ENCODE assay signal across 7 cellular contexts in the genomic region with DNA sequence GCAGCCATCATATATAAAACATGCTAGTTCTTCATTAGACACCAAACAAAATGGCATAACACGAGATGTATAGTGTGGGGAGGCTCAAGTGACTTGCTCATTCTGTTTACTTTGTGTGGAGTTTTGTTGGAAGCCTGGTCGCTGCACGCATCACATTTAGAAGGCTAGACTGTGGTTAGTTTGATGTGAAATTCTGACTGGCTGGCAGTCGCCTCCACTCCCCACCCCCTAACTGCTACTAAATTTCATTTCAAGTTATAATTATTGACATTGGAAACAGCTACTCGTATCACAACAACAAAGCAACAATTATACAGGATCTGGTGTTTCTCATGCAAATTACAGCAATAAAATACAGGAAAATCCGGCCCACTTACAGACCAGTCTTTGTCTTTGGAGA.
A peak's percentile ranks its signal among the peaks of the same experiment; 100 is the strongest.
DNase-seq lines count a peak whose midpoint lies in the region; ATAC-seq lines count a peak whose summit lies in the region.

No MANE protein-coding gene starts in this region.

- H3K36me3 ChIP-seq in stomach smooth muscle (ENCODE audit: control insufficient read depth in 2 of 2, insufficient read depth in 2 of 2, low read length in 2 of 2) = no peaks in the 10 kb centered on the region

- H3K4me1 Mint-ChIP-seq in activated T-helper 1 cell treated with anti-CD3 and anti-CD28 coated beads, Interleukin-12 subunit alpha, Interleukin-12 subunit beta, Interleukin-2, Interleukin-4 antibody, amounts not matched to agents 30 ng/mL and 10 ng/mL and 1 ng/mL, durations not matched to agents 14 hours and 24 hours and 36 hours (ENCODE audit: low read depth) = no peaks in the 10 kb centered on the region
- peaks cover 3 to 19% of the 10 kb centered on the region in 2 donors for H3K4me1 Mint-ChIP-seq in immature natural killer cell

- intact Hi-C loops in activated T-helper 1 cell treated with anti-CD3 and anti-CD28 coated beads, Interleukin-12 subunit alpha, Interleukin-12 subunit beta, Interleukin-2, Interleukin-4 antibody, amounts not matched to agents 30 ng/mL and 10 ng/mL and 1 ng/mL, durations not matched to agents 14 hours and 24 hours and 36 hours (cut with micrococcal nuclease) = no loop called here

- H3K9me3 ChIP-seq in stomach smooth muscle (ENCODE audit: control insufficient read depth in 2 of 2, low read length in 2 of 2) = no peaks in the 10 kb centered on the region

- no peak for ATAC-seq in stimulated activated naive CD8-positive, alpha-beta T cell treated with anti-CD3 and anti-CD28 coated beads, Interleukin-15, Interleukin-2, amounts not matched to agents 100 U/mL and 50 U/mL, for 24 hours
- no peak for ATAC-seq in HG02970 (IDR thresholded peaks at IDR 0.05; ENCODE audit: low FRiP score, unreplicated experiment)
- no peak for ATAC-seq in HG03039 (IDR thresholded peaks at IDR 0.05; ENCODE audit: unreplicated experiment)

- H3K9me3 Mint-ChIP-seq in activated T-helper 1 cell treated with anti-CD3 and anti-CD28 coated beads, Interleukin-12 subunit alpha, Interleukin-12 subunit beta, Interleukin-2, Interleukin-4 antibody, amounts not matched to agents 30 ng/mL and 10 ng/mL and 1 ng/mL, durations not matched to agents 14 hours and 24 hours and 36 hours = no peaks in the 10 kb centered on the region
- H3K9me3 Mint-ChIP-seq in immature natural killer cell = no peaks in the 10 kb centered on the region

- H3K4me1 ChIP-seq in stomach smooth muscle (ENCODE audit: control insufficient read depth, insufficient read depth, low read length) = peaks cover 19% of the 10 kb centered on the region

- peak overlapping the region; percentile 82 for H3K27ac ChIP-seq in stomach smooth muscle (ENCODE audit: low read length)

- no peaks in the 10 kb centered on the region for H3K36me3 Mint-ChIP-seq in activated T-helper 1 cell treated with anti-CD3 and anti-CD28 coated beads, Interleukin-12 subunit alpha, Interleukin-12 subunit beta, Interleukin-2, Interleukin-4 antibody, amounts not matched to agents 30 ng/mL and 10 ng/mL and 1 ng/mL, durations not matched to agents 14 hours and 24 hours and 36 hours (ENCODE audit: low read depth)
- H3K36me3 Mint-ChIP-seq in immature natural killer cell = no peaks in the 10 kb centered on the region

- peaks cover 2% of the 10 kb centered on the region for H3K27me3 Mint-ChIP-seq in activated T-helper 1 cell treated with anti-CD3 and anti-CD28 coated beads, Interleukin-12 subunit alpha, Interleukin-12 subunit beta, Interleukin-2, Interleukin-4 antibody, amounts not matched to agents 30 ng/mL and 10 ng/mL and 1 ng/mL, durations not matched to agents 14 hours and 24 hours and 36 hours (ENCODE audit: insufficient read depth)
- H3K27me3 Mint-ChIP-seq in immature natural killer cell (ENCODE audit: low read depth in 3 of 3) = peaks cover 0 to 3% (median 0%) of the 10 kb centered on the region in 3 donors

- no peak overlapping the region for H3K27ac Mint-ChIP-seq in activated T-helper 1 cell treated with anti-CD3 and anti-CD28 coated beads, Interleukin-12 subunit alpha, Interleukin-12 subunit beta, Interleukin-2, Interleukin-4 antibody, amounts not matched to agents 30 ng/mL and 10 ng/mL and 1 ng/mL, durations not matched to agents 14 hours and 24 hours and 36 hours
- peak overlapping the region in 1 of 6 donors; percentile 12 for H3K27ac Mint-ChIP-seq in immature natural killer cell

- H3K9ac ChIP-seq in stomach smooth muscle (ENCODE audit: low read length in 2 of 2) = peak overlapping the region; percentile 2 to 86

- H3K4me3 ChIP-seq in stomach smooth muscle (ENCODE audit: low read length in 2 of 2) = peak overlapping the region; percentile 76 to 80

- peak overlapping the region; percentile 71 for H3K4me3 Mint-ChIP-seq in activated T-helper 1 cell treated with anti-CD3 and anti-CD28 coated beads, Interleukin-12 subunit alpha, Interleukin-12 subunit beta, Interleukin-2, Interleukin-4 antibody, amounts not matched to agents 30 ng/mL and 10 ng/mL and 1 ng/mL, durations not matched to agents 14 hours and 24 hours and 36 hours
- H3K4me3 Mint-ChIP-seq in immature natural killer cell = peak overlapping the region in 4 of 5 donors; percentile 72 to 85 (median 80)

- DNase-seq in LHCN-M2 (ENCODE audit: low read depth) (peak; percentile 38), immature natural killer cell (no peak)
- DNase-seq in activated T-helper 1 cell treated with anti-CD3 and anti-CD28 coated beads, Interleukin-12 subunit alpha, Interleukin-12 subunit beta, Interleukin-2, Interleukin-4 antibody, amounts not matched to agents 30 ng/mL and 10 ng/mL and 1 ng/mL, durations not matched to agents 14 hours and 24 hours and 36 hours (ENCODE audit: low spot score) = no peak
- no peak for DNase-seq in stimulated activated naive CD8-positive, alpha-beta T cell treated with anti-CD3 and anti-CD28 coated beads, Interleukin-15, Interleukin-2, amounts not matched to agents 100 U/mL and 50 U/mL, for 24 hours

- H3K27me3 ChIP-seq in stomach smooth muscle (ENCODE audit: control insufficient read depth in 1 of 2, insufficient read depth in 2 of 2, low read length in 2 of 2) = no peaks in the 10 kb centered on the region
